ENCODE assay signal across 14 cellular contexts in the genomic region with DNA sequence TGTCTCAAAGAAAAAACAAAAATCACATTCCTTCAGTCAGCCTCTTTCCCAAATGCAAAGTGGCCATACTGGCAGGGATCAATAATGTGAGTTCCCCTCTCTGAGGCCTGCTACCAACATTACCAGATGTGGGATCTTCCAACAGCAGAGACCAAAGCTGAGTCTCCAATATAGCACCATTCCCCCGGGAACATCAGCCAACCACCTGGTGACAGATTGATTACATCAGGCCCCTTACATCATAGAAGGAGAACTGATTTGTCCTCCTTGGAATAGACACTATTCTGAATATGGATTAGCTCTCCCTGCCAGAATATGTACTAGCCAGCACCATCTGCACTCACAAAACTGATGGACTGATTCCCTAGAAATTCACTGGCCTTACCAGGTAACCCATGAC.
DNase-seq lines count a peak whose midpoint lies in the region; ATAC-seq and TF ChIP-seq lines count a peak whose summit lies in the region.
"Had no signal": no experiment of that assay in that cellular context is flagged by ENCODE, and none has a peak within 500 bp of the region (broad histone marks: within the 10 kb centered on the region; RNA-seq: fewer than 3 reads in every experiment).

No MANE protein-coding gene starts in this region.

- H3K9me3 ChIP-seq in BE2C, result no peaks in the 10 kb centered on the region
- H3K9me3 ChIP-seq: HAP-1 had no signal

- no peaks in the 10 kb centered on the region for H3K79me2 ChIP-seq in GM23338 (replicated peaks; ENCODE audit: insufficient read depth)

- ATAC-seq in GM23338 (no peak), GM19328 (IDR thresholded peaks at IDR 0.05; ENCODE audit: unreplicated experiment) (no peak), GM21381 (IDR thresholded peaks at IDR 0.05; ENCODE audit: unreplicated experiment) (no peak)
- ATAC-seq: Panc1 had no signal

- no peak overlapping the region for H3K4me3 Mint-ChIP-seq in GM23338
- H3K4me3 Mint-ChIP-seq: B cell; CD4-positive, alpha-beta T cell had no signal

- no peaks in the 10 kb centered on the region for H3K27me3 Mint-ChIP-seq in GM23338 (ENCODE audit: insufficient read depth, low read depth, poor library complexity)
- H3K27me3 Mint-ChIP-seq: B cell; CD4-positive, alpha-beta T cell had no signal

- H3K4me1 Mint-ChIP-seq in GM23338, result peaks cover 13% of the 10 kb centered on the region; the same call in 2 of the 3 replicates
- H3K4me1 Mint-ChIP-seq: B cell had no signal

- H3K27ac Mint-ChIP-seq in GM23338, result no peak overlapping the region
- H3K27ac Mint-ChIP-seq: B cell; CD4-positive, alpha-beta T cell had no signal

- H3K4me3 ChIP-seq in BE2C (ENCODE audit: low read depth, low read length) (no peak overlapping the region; the same call in 1 of the 2 replicates), GM23338 (no peak overlapping the region)
- H3K4me3 ChIP-seq: HAP-1, SK-N-MC had no signal

- H3F3A ChIP-seq in GM23338 (replicated peaks; ENCODE audit: low read depth), result no peaks in the 10 kb centered on the region

- no peak overlapping the region for H3K4me2 ChIP-seq in GM23338

- H3K9me2 ChIP-seq in GM23338 (ENCODE audit: insufficient read depth), result 0 out of 2 replicates have a peak, but pooled peaks cover 4% of the 10 kb centered on the region

- no peak overlapping the region for H3K27ac ChIP-seq in GM23338 (ENCODE audit: low read depth)
- H3K27ac ChIP-seq: SK-N-MC had no signal

- TF ChIP-seq CTCF in BE2C (IDR thresholded peaks at IDR 0.05; ENCODE audit: low read depth, low read length) (no peak), GM23338 (conservative IDR thresholded peaks at IDR 0.05; ENCODE audit: low read depth in 2 of 2) (no peak)

- H3K27me3 ChIP-seq in BE2C (no peaks in the 10 kb centered on the region), GM23338 (ENCODE audit: insufficient read depth) (no peaks in the 10 kb centered on the region)

- H4K20me1 ChIP-seq in GM23338 (replicated peaks; ENCODE audit: insufficient read depth), result no peaks in the 10 kb centered on the region

- H2AFZ ChIP-seq in GM23338, result peak overlapping the region; percentile 92; the same call in 1 of the 2 replicates

- H3K9me3 Mint-ChIP-seq in GM23338, result no peaks in the 10 kb centered on the region
- H3K9me3 Mint-ChIP-seq: CD4-positive, alpha-beta T cell had no signal

- H3K36me3 ChIP-seq in BE2C, result no peaks in the 10 kb centered on the region
- H3K36me3 ChIP-seq in GM23338 (ENCODE audit: insufficient read depth), result no peaks in the 10 kb centered on the region
- H3K36me3 ChIP-seq: HAP-1 had no signal

- H3K4me1 ChIP-seq in BE2C (peaks cover 51% of the 10 kb centered on the region), GM23338 (ENCODE audit: insufficient read depth) (peaks cover 19% of the 10 kb centered on the region; the same call in 1 of the 2 replicates)
- H3K4me1 ChIP-seq: HAP-1 had no signal

- H3K36me3 Mint-ChIP-seq in GM23338 (ENCODE audit: low read depth), result no peaks in the 10 kb centered on the region

- DNase-seq in BE2C (peak; percentile 40), GM23338 (ENCODE audit: low spot score) (no peak), SK-N-DZ (ENCODE audit: low spot score) (peak; percentile 35), myocyte (ENCODE audit: low read depth) (peak; percentile 9), NOMO-1 treated with dmso at 0.1 percent for 144 hours (lab: John Stamatoyannopoulos, UW; ENCODE audit: unreplicated experiment) (no peak)
- DNase-seq: CD4-positive, alpha-beta T cell; NCI-H2029; NCI-H2227 treated with DMSO at 0.1 percent for 48 hours had no signal

TF ChIP-seq in GM23338, 12 proteins besides CTCF, POLR2A, EP300 and RAD21 (continues in another document):
- no peak for TF ChIP-seq ZNF331 (CRISPR knock-in tag; IDR thresholded peaks at IDR 0.05; ENCODE audit: low read depth)
- TF ChIP-seq, protein P1, sequence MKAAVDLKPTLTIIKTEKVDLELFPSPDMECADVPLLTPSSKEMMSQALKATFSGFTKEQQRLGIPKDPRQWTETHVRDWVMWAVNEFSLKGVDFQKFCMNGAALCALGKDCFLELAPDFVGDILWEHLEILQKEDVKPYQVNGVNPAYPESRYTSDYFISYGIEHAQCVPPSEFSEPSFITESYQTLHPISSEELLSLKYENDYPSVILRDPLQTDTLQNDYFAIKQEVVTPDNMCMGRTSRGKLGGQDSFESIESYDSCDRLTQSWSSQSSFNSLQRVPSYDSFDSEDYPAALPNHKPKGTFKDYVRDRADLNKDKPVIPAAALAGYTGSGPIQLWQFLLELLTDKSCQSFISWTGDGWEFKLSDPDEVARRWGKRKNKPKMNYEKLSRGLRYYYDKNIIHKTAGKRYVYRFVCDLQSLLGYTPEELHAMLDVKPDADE (IDR thresholded peaks at IDR 0.05), result no peak
- no peak for TF ChIP-seq NANOG (IDR thresholded peaks at IDR 0.05; ENCODE audit: borderline replicate concordance)
- TF ChIP-seq, protein P2, sequence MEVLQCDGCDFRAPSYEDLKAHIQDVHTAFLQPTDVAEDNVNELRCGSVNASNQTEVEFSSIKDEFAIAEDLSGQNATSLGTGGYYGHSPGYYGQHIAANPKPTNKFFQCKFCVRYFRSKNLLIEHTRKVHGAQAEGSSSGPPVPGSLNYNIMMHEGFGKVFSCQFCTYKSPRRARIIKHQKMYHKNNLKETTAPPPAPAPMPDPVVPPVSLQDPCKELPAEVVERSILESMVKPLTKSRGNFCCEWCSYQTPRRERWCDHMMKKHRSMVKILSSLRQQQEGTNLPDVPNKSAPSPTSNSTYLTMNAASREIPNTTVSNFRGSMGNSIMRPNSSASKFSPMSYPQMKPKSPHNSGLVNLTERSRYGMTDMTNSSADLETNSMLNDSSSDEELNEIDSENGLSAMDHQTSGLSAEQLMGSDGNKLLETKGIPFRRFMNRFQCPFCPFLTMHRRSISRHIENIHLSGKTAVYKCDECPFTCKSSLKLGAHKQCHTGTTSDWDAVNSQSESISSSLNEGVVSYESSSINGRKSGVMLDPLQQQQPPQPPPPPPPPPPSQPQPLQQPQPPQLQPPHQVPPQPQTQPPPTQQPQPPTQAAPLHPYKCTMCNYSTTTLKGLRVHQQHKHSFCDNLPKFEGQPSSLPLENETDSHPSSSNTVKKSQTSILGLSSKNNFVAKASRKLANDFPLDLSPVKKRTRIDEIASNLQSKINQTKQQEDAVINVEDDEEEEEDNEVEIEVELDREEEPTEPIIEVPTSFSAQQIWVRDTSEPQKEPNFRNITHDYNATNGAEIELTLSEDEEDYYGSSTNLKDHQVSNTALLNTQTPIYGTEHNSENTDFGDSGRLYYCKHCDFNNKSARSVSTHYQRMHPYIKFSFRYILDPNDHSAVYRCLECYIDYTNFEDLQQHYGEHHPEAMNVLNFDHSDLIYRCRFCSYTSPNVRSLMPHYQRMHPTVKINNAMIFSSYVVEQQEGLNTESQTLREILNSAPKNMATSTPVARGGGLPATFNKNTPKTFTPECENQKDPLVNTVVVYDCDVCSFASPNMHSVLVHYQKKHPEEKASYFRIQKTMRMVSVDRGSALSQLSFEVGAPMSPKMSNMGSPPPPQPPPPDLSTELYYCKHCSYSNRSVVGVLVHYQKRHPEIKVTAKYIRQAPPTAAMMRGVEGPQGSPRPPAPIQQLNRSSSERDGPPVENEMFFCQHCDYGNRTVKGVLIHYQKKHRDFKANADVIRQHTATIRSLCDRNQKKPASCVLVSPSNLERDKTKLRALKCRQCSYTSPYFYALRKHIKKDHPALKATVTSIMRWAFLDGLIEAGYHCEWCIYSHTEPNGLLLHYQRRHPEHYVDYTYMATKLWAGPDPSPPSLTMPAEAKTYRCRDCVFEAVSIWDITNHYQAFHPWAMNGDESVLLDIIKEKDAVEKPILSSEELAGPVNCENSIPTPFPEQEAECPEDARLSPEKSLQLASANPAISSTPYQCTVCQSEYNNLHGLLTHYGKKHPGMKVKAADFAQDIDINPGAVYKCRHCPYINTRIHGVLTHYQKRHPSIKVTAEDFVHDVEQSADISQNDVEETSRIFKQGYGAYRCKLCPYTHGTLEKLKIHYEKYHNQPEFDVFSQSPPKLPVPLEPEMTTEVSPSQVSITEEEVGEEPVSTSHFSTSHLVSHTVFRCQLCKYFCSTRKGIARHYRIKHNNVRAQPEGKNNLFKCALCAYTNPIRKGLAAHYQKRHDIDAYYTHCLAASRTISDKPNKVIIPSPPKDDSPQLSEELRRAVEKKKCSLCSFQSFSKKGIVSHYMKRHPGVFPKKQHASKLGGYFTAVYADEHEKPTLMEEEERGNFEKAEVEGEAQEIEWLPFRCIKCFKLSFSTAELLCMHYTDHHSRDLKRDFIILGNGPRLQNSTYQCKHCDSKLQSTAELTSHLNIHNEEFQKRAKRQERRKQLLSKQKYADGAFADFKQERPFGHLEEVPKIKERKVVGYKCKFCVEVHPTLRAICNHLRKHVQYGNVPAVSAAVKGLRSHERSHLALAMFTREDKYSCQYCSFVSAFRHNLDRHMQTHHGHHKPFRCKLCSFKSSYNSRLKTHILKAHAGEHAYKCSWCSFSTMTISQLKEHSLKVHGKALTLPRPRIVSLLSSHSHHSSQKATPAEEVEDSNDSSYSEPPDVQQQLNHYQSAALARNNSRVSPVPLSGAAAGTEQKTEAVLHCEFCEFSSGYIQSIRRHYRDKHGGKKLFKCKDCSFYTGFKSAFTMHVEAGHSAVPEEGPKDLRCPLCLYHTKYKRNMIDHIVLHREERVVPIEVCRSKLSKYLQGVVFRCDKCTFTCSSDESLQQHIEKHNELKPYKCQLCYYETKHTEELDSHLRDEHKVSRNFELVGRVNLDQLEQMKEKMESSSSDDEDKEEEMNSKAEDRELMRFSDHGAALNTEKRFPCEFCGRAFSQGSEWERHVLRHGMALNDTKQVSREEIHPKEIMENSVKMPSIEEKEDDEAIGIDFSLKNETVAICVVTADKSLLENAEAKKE (CRISPR knock-in tag; IDR thresholded peaks at IDR 0.05), result no peak
- TF ChIP-seq JUNB (IDR thresholded peaks at IDR 0.05; ENCODE audit: unreplicated experiment), result no peak
- no peak for TF ChIP-seq EZH2phosphoT487 (IDR thresholded peaks at IDR 0.05; ENCODE audit: unreplicated experiment)
- no peak for TF ChIP-seq STAT1 (IDR thresholded peaks at IDR 0.05; ENCODE audit: unreplicated experiment)

Comparison
In these comparisons a context has a peak if more than half of its experiments do, and no peak if none do; other contexts are left out.
1. DNase-seq: peak in BE2C (single experiment), SK-N-DZ (single experiment) and myocyte (single experiment); none in GM23338 (single experiment) and NOMO-1 treated with dmso at 0.1 percent for 144 hours (single experiment).